ENCODE assay signal across 11 cellular contexts in genomic region chr17:37067555-37068111, GRCh38.
DNase-seq lines count a peak whose midpoint lies in the region; ATAC-seq and TF ChIP-seq lines count a peak whose summit lies in the region.
"Had no signal": no experiment of that assay in that cellular context is flagged by ENCODE, and none has a peak within 500 bp of the region (broad histone marks: within the 10 kb centered on the region; RNA-seq: fewer than 3 reads in every experiment).

No MANE protein-coding gene starts in this region.

- H3K27ac ChIP-seq in HEK293 (ENCODE audit: extremely low read depth, low read depth, low read length) = no peak overlapping the region
- no peak overlapping the region for H3K27ac ChIP-seq in left ventricle myocardium inferior (replicated peaks)
- H3K27ac ChIP-seq in skeletal muscle tissue (ENCODE audit: low read depth, low read length) = peak overlapping the region; percentile 45
- no peak overlapping the region for H3K27ac ChIP-seq in A673 (ENCODE audit: low read depth, low read length, poor library complexity, severe bottlenecking)

- POLR2A ChIA-PET in HEK293 (lab: Yijun Ruan, JAX) = interaction anchor here (0.7 to 1.0 kb wide), 2 partner anchors 8 to 466 kb away, joined by 3 to 4 read pairs; partner anchors contain the start of gene MRM1
- POLR2A ChIA-PET in A673 (lab: Charles Lee; ENCODE audit: low non-redundant PET) = no interaction called here

- TF ChIP-seq CTCF in HEK293 (tag by site-specific recombination; IDR thresholded peaks at IDR 0.05) = no peak
- no peak for TF ChIP-seq CTCF in left ventricle myocardium inferior (IDR thresholded peaks at IDR 0.05; ENCODE audit: borderline replicate concordance)
- no peak for TF ChIP-seq CTCF in A673 (conservative IDR thresholded peaks at IDR 0.05; ENCODE audit: low read depth, low read length)

- no peaks in the 10 kb centered on the region for H3K9me3 ChIP-seq in HEK293 (ENCODE audit: control insufficient read depth, insufficient read depth, low read depth, low read length)
- peaks cover 7% of the 10 kb centered on the region for H3K9me3 ChIP-seq in left ventricle myocardium inferior (replicated peaks)
- no peaks in the 10 kb centered on the region for H3K9me3 ChIP-seq in skeletal muscle tissue (ENCODE audit: control insufficient read depth in 3 of 3, low read length in 3 of 3)
- no peaks in the 10 kb centered on the region for H3K9me3 ChIP-seq in A673 (ENCODE audit: low read depth, low read length, poor library complexity, severe bottlenecking)

- intact Hi-C loops in left ventricle myocardium inferior (cut with micrococcal nuclease) = no loop called here
- intact Hi-C loops in A673 (cut with micrococcal nuclease; ENCODE audit: unreplicated experiment) = no loop called here

- H3K36me3 ChIP-seq in HEK293 (ENCODE audit: control insufficient read depth in 2 of 2, insufficient read depth in 1 of 2, low read length in 2 of 2) (no peaks in the 10 kb centered on the region), left ventricle myocardium inferior (no peaks in the 10 kb centered on the region), skeletal muscle tissue (ENCODE audit: control insufficient read depth in 3 of 3, insufficient read depth in 3 of 3, low read length in 3 of 3) (no peaks in the 10 kb centered on the region), A673 (ENCODE audit: insufficient read depth, low read length, poor library complexity, severe bottlenecking) (no peaks in the 10 kb centered on the region)

- no TSS peak for BruUV-seq in A673 (replicated peaks; lab: Mats Ljungman, UMichigan)

- CTCF ChIA-PET in HEK293 (lab: Yijun Ruan, JAX) = interaction anchor here (0.8 to 3.0 kb wide), 5 partner anchors 14 to 464 kb away, joined by 3 to 15 read pairs (median 6); no protein-coding TSS in a partner anchor
- CTCF ChIA-PET in A673 (lab: Charles Lee) = no interaction called here

- H3K4me3 ChIP-seq in HEK293 (ENCODE audit: low read depth, low read length) (no peak overlapping the region), left ventricle myocardium inferior (no peak overlapping the region), skeletal muscle tissue (ENCODE audit: low read length in 3 of 3) (peak overlapping the region; percentile 31 to 37 (median 35)), A673 (ENCODE audit: low read depth, low read length, poor library complexity, severe bottlenecking) (no peak overlapping the region)

- DNase-seq in left ventricle myocardium inferior (peak; percentile 33), hippocampal formation (lab: John Stamatoyannopoulos, UW) (no peak), A673 (ENCODE audit: low spot score) (no peak)
- DNase-seq in central memory CD4-positive, alpha-beta T cell = no peak
- DNase-seq: activated naive CD4-positive, alpha-beta T cell treated with anti-CD3 and anti-CD28 coated beads, Interleukin-2, amount 50 U/mL, for 16 hours; midbrain; NCI-H1694 treated with DMSO at 0.1 percent for 48 hours had no signal

- H3K9ac ChIP-seq in skeletal muscle tissue (ENCODE audit: low read depth in 1 of 3, low read length in 3 of 3) = no peak overlapping the region

- peaks cover 80% of the 10 kb centered on the region for H3K27me3 ChIP-seq in left ventricle myocardium inferior (ENCODE audit: low read depth)
- H3K27me3 ChIP-seq in skeletal muscle tissue (ENCODE audit: control insufficient read depth in 3 of 3, insufficient read depth in 3 of 3, low read length in 3 of 3) = peaks cover 11 to 18% (median 16%) of the 10 kb centered on the region in 3 donors
- no peaks in the 10 kb centered on the region for H3K27me3 ChIP-seq in A673 (replicated peaks; ENCODE audit: insufficient read depth, low read depth, low read length, poor library complexity)

- H3K4me1 ChIP-seq in HEK293 (ENCODE audit: control insufficient read depth, insufficient read depth, low read length) (peaks cover 5% of the 10 kb centered on the region; the same call in 1 of the 2 replicates), left ventricle myocardium inferior (no peaks in the 10 kb centered on the region), skeletal muscle tissue (ENCODE audit: control insufficient read depth in 3 of 3, insufficient read depth in 3 of 3, low read length in 3 of 3) (peaks cover 11 to 13% (median 12%) of the 10 kb centered on the region in 3 donors), A673 (ENCODE audit: insufficient read depth, low read length, poor library complexity, severe bottlenecking) (no peaks in the 10 kb centered on the region)

- peak; percentile 96 for ATAC-seq in SK-N-SH treated with all-trans-retinoic acid at 6 μM for 48 hours
- no peak for ATAC-seq in activated CD4-positive, CD25-positive, alpha-beta regulatory T cell treated with anti-CD3 and anti-CD28 coated beads, Interleukin-2, amount 50 U/mL, for 24 hours

TF ChIP-seq in HEK293, 187 proteins besides CTCF, POLR2A, EP300 and RAD21 (continues in another document):
- TF ChIP-seq HIC1 (tag by site-specific recombination; IDR thresholded peaks at IDR 0.05) (peak; percentile 33; the same call in 1 of the 2 replicates), GLIS1 (tag by site-specific recombination; IDR thresholded peaks at IDR 0.05) (0 out of 2 replicates have a peak, but pooled peaks have one; percentile 12), ZNF449 (tag by site-specific recombination; IDR thresholded peaks at IDR 0.05) (peak; percentile 48; the same call in 1 of the 2 replicates), ZNF660 (tag by site-specific recombination; IDR thresholded peaks at IDR 0.05) (peak; percentile 78; the same call in 1 of the 2 replicates), GFI1B (tag by site-specific recombination; IDR thresholded peaks at IDR 0.05) (peak; percentile 51; the same call in 1 of the 2 replicates), SCRT2 (tag by site-specific recombination; IDR thresholded peaks at IDR 0.05) (peak; percentile 72)

TF ChIP-seq in SK-N-SH treated with all-trans-retinoic acid at 6 μM for 48 hours, 23 proteins besides CTCF, POLR2A, EP300 and RAD21:
- no peak for TF ChIP-seq BACH2 (CRISPR knock-in tag; IDR thresholded peaks at IDR 0.05; ENCODE audit: borderline replicate concordance)
- no peak for TF ChIP-seq ZNF565 (CRISPR knock-in tag; conservative IDR thresholded peaks at IDR 0.05; ENCODE audit: low read depth)

Comparison
In these comparisons a context has a peak if more than half of its experiments do, and no peak if none do; other contexts are left out.
1. H3K4me3 ChIP-seq: peak in skeletal muscle tissue (3 of 3); none in HEK293 (single experiment), left ventricle myocardium inferior (single experiment) and A673 (single experiment).
2. Of the 2 proteins assayed by ChIP-seq in both HEK293 and SK-N-SH treated with all-trans-retinoic acid at 6 μM for 48 hours: peak only in HEK293: PATZ1; only in SK-N-SH treated with all-trans-retinoic acid at 6 μM for 48 hours: none; in both: none; in neither: 1.